In genomic region chr5:112975721-112976431, GRCh38 we compare ENCODE assay signal across 8 cellular contexts. TPM values are rescaled to one million over a fixed set of nuclear protein-coding genes. Genes with fewer than 3 reads are reported as not detected.
DNase-seq lines count a peak whose midpoint lies in the region; ATAC-seq and TF ChIP-seq lines count a peak whose summit lies in the region.

No MANE protein-coding gene starts in this region.

- POLR2A ChIA-PET in RWPE1 (lab: Yijun Ruan, JAX; ENCODE audit: low non-redundant PET) = interaction anchor here (0.5 to 1.3 kb wide), 4 partner anchors 14 to 54 kb away, joined by 3 to 7 read pairs (median 4); partner anchors contain the start of gene REEP5

- TF ChIP-seq CTCF in HFF-Myc (IDR thresholded peaks at IDR 0.05; ENCODE audit: low read depth, low read length, missing control alignments) = no peak
- TF ChIP-seq CTCF in RWPE1 (conservative IDR thresholded peaks at IDR 0.05; ENCODE audit: low read depth) = no peak
- TF ChIP-seq CTCF in prostate gland (IDR thresholded peaks at IDR 0.05) = no peak

- DNase-seq in HFF-Myc (ENCODE audit: extremely low read depth, low read depth) = no peak
- DNase-seq in RWPE1 (ENCODE audit: low spot score) = no peak
- no peak for DNase-seq in epithelial cell of prostate (ENCODE audit: low read depth, low spot score)
- no peak for DNase-seq in prostate gland (ENCODE audit: low spot score)
- no peak for DNase-seq in NCI-H82 (lab: John Stamatoyannopoulos, UW)
- DNase-seq in amygdala (lab: John Stamatoyannopoulos, UW) = no peak
- no peak for DNase-seq in NCI-H1092 treated with DMSO at 0.1 percent for 48 hours (lab: John Stamatoyannopoulos, UW)

- CTCF ChIA-PET in RWPE1 (lab: Yijun Ruan, JAX) = interaction anchor here (0.6 to 1.3 kb wide), 3 partner anchors 11 to 534 kb away, joined by 3 read pairs; no protein-coding TSS in a partner anchor

- peak overlapping the region; percentile 76 for H3K4me3 ChIP-seq in HFF-Myc (replicated peaks; ENCODE audit: low read depth, low read length)
- H3K4me3 ChIP-seq in prostate gland = peak overlapping the region; percentile 76 to 79

- 34% methylated on average over 11 of the region's 11 CpGs for WGBS in prostate gland

- no peaks in the 10 kb centered on the region for H3K4me1 ChIP-seq in prostate gland (replicated peaks)

- H3K27ac ChIP-seq in RWPE1 (peak overlapping the region; percentile 96), epithelial cell of prostate (peak overlapping the region; percentile 89), prostate gland (peak overlapping the region; percentile 86 to 89)

- H3K27me3 ChIP-seq in prostate gland (replicated peaks; ENCODE audit: insufficient read depth) = no peaks in the 10 kb centered on the region

- intact Hi-C loops in prostate gland (cut with DNase I) = loop anchor here (2.0 to 5.0 kb wide), 2 partner anchors 54 to 115 kb away; partner anchors contain the start of genes REEP5 and SRP19

- H3K9me3 ChIP-seq in prostate gland = no peaks in the 10 kb centered on the region

- no peaks in the 10 kb centered on the region for H3K36me3 ChIP-seq in prostate gland

- peak; percentile 2 for ATAC-seq in GM18499 (IDR thresholded peaks at IDR 0.05; ENCODE audit: insufficient read depth, unreplicated experiment)

- TF ChIP-seq POLR2A in prostate gland (IDR thresholded peaks at IDR 0.05) = no peak

RNA-seq across cellular contexts. Expression of gene DCP2, which starts 0.7 kb away (rescaled TPM):
- 10 to 100 TPM; 23.4 to 51.6 TPM for total RNA-seq in prostate gland

RNA-seq across cellular contexts. Expression of gene REEP5, which starts 53.8 kb away (rescaled TPM):
- total RNA-seq in prostate gland = 100 to 1,000 TPM in 1 of 2 donors, 10 to 100 TPM in 1; 61.0 to 164 TPM
